Comparison of ENCODE assay signal across 18 cellular contexts in the genomic region with DNA sequence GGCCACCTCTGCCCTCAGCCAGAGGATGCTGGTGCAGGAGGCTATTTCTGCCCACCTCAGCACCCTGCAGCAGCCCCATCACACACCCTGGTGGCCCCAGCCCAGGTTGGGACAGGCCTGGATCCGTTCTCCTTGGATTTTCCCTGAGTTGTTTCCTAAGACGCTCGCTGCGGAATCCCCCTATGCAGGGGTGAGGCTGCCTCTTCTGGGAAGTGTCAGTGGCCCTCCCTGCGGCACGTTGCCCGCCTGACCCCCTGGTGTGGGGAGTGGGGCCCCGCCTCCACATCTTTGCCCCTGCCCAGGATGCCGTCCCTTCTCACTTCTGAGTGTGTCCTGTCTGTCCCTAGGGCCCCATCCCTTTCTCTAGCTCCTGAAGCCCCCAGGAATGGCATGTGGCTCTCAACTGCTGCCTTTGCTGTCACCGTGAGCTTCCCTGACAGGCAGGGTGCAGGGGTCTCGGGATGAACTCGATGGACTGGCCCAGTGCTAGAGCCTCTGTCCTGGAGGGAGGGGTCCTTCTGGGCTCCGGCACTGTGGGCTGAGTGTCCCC. TPM values are rescaled to one million over a fixed set of nuclear protein-coding genes. Genes with fewer than 3 reads are reported as not detected.
A peak's percentile ranks its signal among the peaks of the same experiment; 100 is the strongest.
DNase-seq lines count a peak whose midpoint lies in the region; ATAC-seq and TF ChIP-seq lines count a peak whose summit lies in the region.
"Had no signal": no experiment of that assay in that cellular context is flagged by ENCODE, and none has a peak within 500 bp of the region (broad histone marks: within the 10 kb centered on the region; RNA-seq: fewer than 3 reads in every experiment).

No MANE protein-coding gene starts in this region.

- H3K9me3 Mint-ChIP-seq in stimulated activated naive B cell treated with anti-CD40 and anti-IgM and Interleukin-4, amounts not matched to agents 10 μg/mL and 1 μg/mL and 100 μg/mL, for 72 hours, result no peaks in the 10 kb centered on the region
- H3K9me3 Mint-ChIP-seq: activated naive CD4-positive, alpha-beta T cell treated with anti-CD3 and anti-CD28 coated beads for 36 hours; stimulated activated naive CD8-positive, alpha-beta T cell treated with anti-CD3 and anti-CD28 coated beads, Interleukin-15, Interleukin-2, amounts not matched to agents 100 ng/mL and 50 ng/mL, for 24 hours had no signal

- peak overlapping the region; percentile 67 to 91 (median 80) for H3K27ac ChIP-seq in Peyer's patch
- H3K27ac ChIP-seq: epithelial cell of prostate had no signal

- peaks cover 0 to 45% (median 10%) of the 10 kb centered on the region in 4 donors for H3K4me1 ChIP-seq in Peyer's patch
- peaks cover 42% of the 10 kb centered on the region for H3K4me1 ChIP-seq in mucosa of stomach (ENCODE audit: control insufficient read depth, insufficient read depth, low read length)

- H3K36me3 Mint-ChIP-seq in stimulated activated naive B cell treated with anti-CD40 and anti-IgM and Interleukin-4, amounts not matched to agents 10 μg/mL and 1 μg/mL and 100 μg/mL, for 72 hours, result no peaks in the 10 kb centered on the region

- no peaks in the 10 kb centered on the region for H3K27me3 ChIP-seq in Peyer's patch
- peaks cover 5% of the 10 kb centered on the region for H3K27me3 ChIP-seq in mucosa of stomach (ENCODE audit: control insufficient read depth, insufficient read depth, low read length)

- H3K4me1 Mint-ChIP-seq in stimulated activated naive B cell treated with anti-CD40 and anti-IgM and Interleukin-4, amounts not matched to agents 10 μg/mL and 1 μg/mL and 100 μg/mL, for 72 hours, result peaks cover 8 to 21% of the 10 kb centered on the region in 2 donors

- H3K36me3 ChIP-seq in Peyer's patch (no peaks in the 10 kb centered on the region), mucosa of stomach (ENCODE audit: control insufficient read depth, insufficient read depth, low read length) (no peaks in the 10 kb centered on the region)

- H3K9ac ChIP-seq in mucosa of stomach (ENCODE audit: low read length), result peak overlapping the region; percentile 52

- no peak for TF ChIP-seq CTCF in Peyer's patch (IDR thresholded peaks at IDR 0.05)
- TF ChIP-seq CTCF in fibroblast of villous mesenchyme (IDR thresholded peaks at IDR 0.05; ENCODE audit: insufficient read depth, low read depth, low read length), result no peak

- no peak overlapping the region for H3K4me3 Mint-ChIP-seq in stimulated activated naive B cell treated with anti-CD40 and anti-IgM and Interleukin-4, amounts not matched to agents 10 μg/mL and 1 μg/mL and 100 μg/mL, for 72 hours
- H3K4me3 Mint-ChIP-seq: activated naive CD4-positive, alpha-beta T cell treated with anti-CD3 and anti-CD28 coated beads for 36 hours; stimulated activated naive CD8-positive, alpha-beta T cell treated with anti-CD3 and anti-CD28 coated beads, Interleukin-15, Interleukin-2, amounts not matched to agents 100 ng/mL and 50 ng/mL, for 24 hours had no signal

- intact Hi-C loops in left colon (cut with DNase I, micrococcal nuclease), result no loop called here

- DNase-seq in Peyer's patch, result no peak
- no peak for DNase-seq in fibroblast of villous mesenchyme (ENCODE audit: low read depth)
- DNase-seq in stimulated activated naive B cell treated with anti-CD40 and anti-IgM and Interleukin-4, amounts not matched to agents 10 μg/mL and 1 μg/mL and 100 μg/mL, for 72 hours, result no peak
- no peak for DNase-seq in GF-D8 (lab: John Stamatoyannopoulos, UW)
- DNase-seq in left colon, result no peak
- DNase-seq in stimulated activated CD4-positive, alpha-beta T cell treated with anti-CD3 and anti-CD28 coated beads, Interleukin-4, amount 100 ng/mL, for 1 hour, result no peak
- no peak for DNase-seq in medulla oblongata (ENCODE audit: extremely low spot score)
- DNase-seq: activated CD4-positive, alpha-beta T cell treated with anti-CD3 and anti-CD28 coated beads, Interleukin-2, amount 50 U/mL, for 4 hours; activated naive CD4-positive, alpha-beta T cell treated with anti-CD3 and anti-CD28 coated beads for 36 hours; head of caudate nucleus; islet precursor cell; NCI-H82 had no signal

- H3K4me3 ChIP-seq in Peyer's patch (peak overlapping the region in 2 of 4 donors; percentile 48 to 58), fibroblast of villous mesenchyme (ENCODE audit: low read depth, low read length) (peak overlapping the region; percentile 49), mucosa of stomach (ENCODE audit: low read length) (no peak overlapping the region)

- H3K27ac Mint-ChIP-seq in stimulated activated naive B cell treated with anti-CD40 and anti-IgM and Interleukin-4, amounts not matched to agents 10 μg/mL and 1 μg/mL and 100 μg/mL, for 72 hours, result peak overlapping the region; percentile 47
- H3K27ac Mint-ChIP-seq: activated naive CD4-positive, alpha-beta T cell treated with anti-CD3 and anti-CD28 coated beads for 36 hours; stimulated activated naive CD8-positive, alpha-beta T cell treated with anti-CD3 and anti-CD28 coated beads, Interleukin-15, Interleukin-2, amounts not matched to agents 100 ng/mL and 50 ng/mL, for 24 hours had no signal

- no peak for TF ChIP-seq POLR2A in Peyer's patch (IDR thresholded peaks at IDR 0.05)

- H3K9me3 ChIP-seq in Peyer's patch (no peaks in the 10 kb centered on the region), mucosa of stomach (ENCODE audit: control insufficient read depth, low read length) (no peaks in the 10 kb centered on the region)

- no peak for ATAC-seq in stimulated activated naive B cell treated with anti-CD40 and anti-IgM and Interleukin-4, amounts not matched to agents 10 μg/mL and 1 μg/mL and 100 μg/mL, for 72 hours (replicated peaks)
- no peak for ATAC-seq in left colon

- H3K27me3 Mint-ChIP-seq in stimulated activated naive B cell treated with anti-CD40 and anti-IgM and Interleukin-4, amounts not matched to agents 10 μg/mL and 1 μg/mL and 100 μg/mL, for 72 hours, result peaks cover 18 to 38% of the 10 kb centered on the region in 2 donors
- H3K27me3 Mint-ChIP-seq: stimulated activated naive CD8-positive, alpha-beta T cell treated with anti-CD3 and anti-CD28 coated beads, Interleukin-15, Interleukin-2, amounts not matched to agents 100 ng/mL and 50 ng/mL, for 24 hours had no signal

RNA-seq across cellular contexts. Expression of a gene that starts 0.6 kb away (rescaled TPM):
- total RNA-seq in Peyer's patch (10 to 100 TPM; 20.6 to 69.5 (median 34.1) TPM), fibroblast of villous mesenchyme (under 0.01 TPM in 1 of 2 replicates, not detected in the other), left colon (10 to 100 TPM; 13.5 to 27.4 TPM)
- total RNA-seq: activated naive CD4-positive, alpha-beta T cell treated with anti-CD3 and anti-CD28 coated beads for 36 hours had no signal

RNA-seq across cellular contexts. Expression of a gene that starts 9.9 kb away (rescaled TPM):
- total RNA-seq in Peyer's patch, result not detected
- not detected in 2 replicates for total RNA-seq in fibroblast of villous mesenchyme
- total RNA-seq in left colon, result not detected
- total RNA-seq: activated naive CD4-positive, alpha-beta T cell treated with anti-CD3 and anti-CD28 coated beads for 36 hours; G401; HT-29; LHCN-M2 had no signal

RNA-seq across cellular contexts. Expression of a gene that starts 29.3 kb away (rescaled TPM):
- total RNA-seq in Peyer's patch, result 10 to 100 TPM; 10.5 to 94.9 (median 31.1) TPM
- total RNA-seq in fibroblast of villous mesenchyme, result 122 and 240 TPM in 2 replicates
- total RNA-seq in left colon, result 10 to 100 TPM; 14.9 to 40.8 TPM

RNA-seq across cellular contexts. Expression of a gene that starts 36.6 kb away (rescaled TPM):
- total RNA-seq in Peyer's patch, result 100 to 1,000 TPM; 145 to 255 (median 197) TPM
- 104 and 122 TPM in 2 replicates for total RNA-seq in fibroblast of villous mesenchyme
- total RNA-seq in left colon, result 10 to 100 TPM; 75.5 to 85.2 TPM

Comparison
In these comparisons a context has a peak if more than half of its experiments do, and no peak if none do; other contexts are left out.
1. RNA of a gene that starts 0.6 kb away (total RNA-seq): 20.6 to 69.5 TPM in Peyer's patch and 13.5 to 27.4 TPM in left colon; under 0.01 TPM in fibroblast of villous mesenchyme; every median in the first group is over 10 times any median in the second.